8 cellular contexts compared by ENCODE assay signal in genomic region chr7:100119075-100119700, GRCh38. TPM values are rescaled to one million over a fixed set of nuclear protein-coding genes. Genes with fewer than 3 reads are reported as not detected.
DNase-seq lines count a peak whose midpoint lies in the region; ATAC-seq and TF ChIP-seq lines count a peak whose summit lies in the region.

TSS of gene CNPY4 (plus strand) at chr7:100119634. CDS start at chr7:100119745, 111 bp downstream.
TSS of gene TAF6 (minus strand) at chr7:100119358. CDS start at chr7:100114209, 5,149 bp downstream.

- peak within 1 kb of the TSS; percentile 76 for H3K4me2 ChIP-seq in GM23248 (ENCODE audit: unreplicated experiment)
- H3K4me2 ChIP-seq in fibroblast of lung (ENCODE audit: extremely low read depth, insufficient read depth, low read length), result peak within 1 kb of the TSS; percentile 88

- H3K27ac Mint-ChIP-seq in natural killer cell, result peak within 1 kb of the TSS; percentile 98

- H2AFZ ChIP-seq in GM23248 (peak within 1 kb of the TSS; percentile 86), fibroblast of lung (ENCODE audit: low read length) (peak within 1 kb of the TSS; percentile 97)

- H3K27ac ChIP-seq in GM23248 (peak within 1 kb of the TSS; percentile 87), fibroblast of lung (ENCODE audit: insufficient read depth, low read length) (peak within 1 kb of the TSS; percentile 89)

- H3K9ac ChIP-seq in GM23248, result peak within 1 kb of the TSS; percentile 84
- H3K9ac ChIP-seq in fibroblast of lung (ENCODE audit: insufficient read depth, low read length), result peak within 1 kb of the TSS; percentile 63

- in situ Hi-C loops in GM23248 (cut with MboI), result no loop called here

- no peaks in the 10 kb centered on the region for H3K9me3 Mint-ChIP-seq in natural killer cell

- H3K4me1 ChIP-seq in GM23248 (ENCODE audit: insufficient read depth) (peaks cover 10% of the 10 kb centered on the region; the same call in 1 of the 2 replicates), fibroblast of lung (ENCODE audit: control insufficient read depth, extremely low read depth, insufficient read depth, low read length) (peaks cover 3% of the 10 kb centered on the region)

- H3K27me3 ChIP-seq in GM23248 (replicated peaks; ENCODE audit: insufficient read depth) (no peaks in the 10 kb centered on the region), fibroblast of lung (ENCODE audit: control insufficient read depth, insufficient read depth, low read length) (no peaks in the 10 kb centered on the region)

- H3F3A ChIP-seq in GM23248 (ENCODE audit: insufficient read depth), result peaks cover 4% of the 10 kb centered on the region

- DNase-seq in Daoy (ENCODE audit: low read depth), result peak; percentile 100
- peak; percentile 97 for DNase-seq in GM23248
- DNase-seq in LNCaP clone FGC (ENCODE audit: low read depth), result peak; percentile 83
- DNase-seq in RPMI8226, result peak; percentile 98
- DNase-seq in activated T-helper 1 cell treated with anti-CD3 and anti-CD28 coated beads, Interleukin-2, amount 50 U/mL, for 16 hours (ENCODE audit: low read depth in 1 of 2, low spot score in 1 of 2), result peak; percentile 90 to 92
- DNase-seq in fibroblast of lung (ENCODE audit: low read depth in 2 of 2), result peak; percentile 92 to 97
- peak; percentile 90 for DNase-seq in natural killer cell
- DNase-seq in stimulated activated naive CD4-positive, alpha-beta T cell (lab: John Stamatoyannopoulos, UW), result peak; percentile 91 to 99 (median 94)

- WGBS in GM23248 (ENCODE audit: low coverage in 1 of 2, low lambda C conversion rate in 2 of 2, missing lambda C conversion rate in 2 of 2), 2 experiments, result 1 to 2% methylated on average over 32 to 35 of the region's 35 CpGs

- H3K36me3 ChIP-seq in GM23248 (ENCODE audit: low read depth), result no peaks in the 10 kb centered on the region
- H3K36me3 ChIP-seq in fibroblast of lung (ENCODE audit: control insufficient read depth, insufficient read depth, low read length), result peaks cover 1% of the 10 kb centered on the region

- no peak for TF ChIP-seq CTCF in LNCaP clone FGC (IDR thresholded peaks at IDR 0.05; ENCODE audit: control insufficient read depth, extremely low read depth, insufficient read depth)
- TF ChIP-seq CTCF in fibroblast of lung (conservative IDR thresholded peaks at IDR 0.05 in 1 of 2, IDR thresholded peaks at IDR 0.05 in 1 of 2; ENCODE audit: low read depth in 1 of 2, low read length in 2 of 2), result no peak
- TF ChIP-seq CTCF in natural killer cell (IDR thresholded peaks at IDR 0.05), result no peak

- H3K4me3 ChIP-seq in GM23248 (peak within 1 kb of the TSS; percentile 88), LNCaP clone FGC (ENCODE audit: low read depth, low read length) (peak within 1 kb of the TSS; percentile 89), fibroblast of lung (replicated peaks in 1 of 4; ENCODE audit: control extremely low read depth in 1 of 4, insufficient read depth in 1 of 4, low read depth in 3 of 4, low read length in 4 of 4) (peak within 1 kb of the TSS; percentile 79 to 98 (median 94))

- peaks cover 23 to 25% of the 10 kb centered on the region in 2 donors for H3K4me1 Mint-ChIP-seq in natural killer cell

- H3K79me2 ChIP-seq in GM23248 (ENCODE audit: insufficient read depth) (peaks cover 43% of the 10 kb centered on the region), fibroblast of lung (ENCODE audit: control insufficient read depth, insufficient read depth, low read length) (peaks cover 16% of the 10 kb centered on the region)

- H3K9me3 ChIP-seq in GM23248 (ENCODE audit: low read depth), result no peaks in the 10 kb centered on the region
- H3K9me3 ChIP-seq in fibroblast of lung (ENCODE audit: control insufficient read depth, insufficient read depth, low read depth, low read length), result no peaks in the 10 kb centered on the region

- H3K4me3 Mint-ChIP-seq in natural killer cell, result peak within 1 kb of the TSS; percentile 97

- intact Hi-C loops in natural killer cell (cut with micrococcal nuclease), result loop anchor here (1.0 to 5.0 kb wide), 3 partner anchors 8 to 37 kb away; partner anchors contain the start of genes AP4M1, MCM7 and ZNF3

- ATAC-seq in natural killer cell, result peak; percentile 80 to 90 (median 86)

- H3K27me3 Mint-ChIP-seq in natural killer cell (ENCODE audit: low read depth in 2 of 2), result no peaks in the 10 kb centered on the region

- H3K36me3 Mint-ChIP-seq in natural killer cell, result no peaks in the 10 kb centered on the region

- H3K9me2 ChIP-seq in GM23248 (ENCODE audit: insufficient read depth), result no peaks in the 10 kb centered on the region

- H4K20me1 ChIP-seq in GM23248 (ENCODE audit: insufficient read depth), result no peaks in the 10 kb centered on the region
- no peaks in the 10 kb centered on the region for H4K20me1 ChIP-seq in fibroblast of lung (ENCODE audit: control insufficient read depth, extremely low read depth, insufficient read depth, low read length)

RNA-seq across cellular contexts. Expression of gene CNPY4, which starts in this region (rescaled TPM):
- 11.8 and 16.0 TPM in 2 replicates for total RNA-seq in Daoy (2014; rRNA removed; shearing (Covaris generic))
- 26.2 and 37.8 TPM in 2 replicates for total RNA-seq in GM23248 (2014; rRNA removed; shearing (Covaris generic))
- polyA plus RNA-seq in GM23248 (2016; fragmentation: Nextera tagmentation; extraction: Ambion mirVana), result 26.9 and 29.9 TPM in 2 replicates
- 21.6 and 38.3 TPM in 2 replicates for total RNA-seq in fibroblast of lung
- 29.1 and 40.7 TPM in 2 replicates for polyA plus RNA-seq in fibroblast of lung
- 26.7 and 37.4 TPM in 2 replicates for polyA plus RNA-seq in fibroblast of lung (2012)
- 3.8 and 9.9 TPM in 2 replicates for polyA minus RNA-seq in fibroblast of lung (ENCODE audit: low replicate concordance)
- 10 to 100 TPM; 19.1 to 25.8 (median 23.9) TPM for total RNA-seq in natural killer cell

RNA-seq across cellular contexts. Expression of gene TAF6, which starts in this region (rescaled TPM):
- total RNA-seq in Daoy (2014; rRNA removed; shearing (Covaris generic)), result 47.3 and 58.6 TPM in 2 replicates
- total RNA-seq in GM23248 (2014; rRNA removed; shearing (Covaris generic)), result 40.5 and 69.8 TPM in 2 replicates
- polyA plus RNA-seq in GM23248 (2016; fragmentation: Nextera tagmentation; extraction: Ambion mirVana), result 53.0 and 55.2 TPM in 2 replicates
- total RNA-seq in fibroblast of lung, result 33.1 and 41.5 TPM in 2 replicates
- 16.2 and 23.6 TPM in 2 replicates for polyA plus RNA-seq in fibroblast of lung
- 51.1 and 72.1 TPM in 2 replicates for polyA plus RNA-seq in fibroblast of lung (2012)
- 83.9 and 107 TPM in 2 replicates for polyA minus RNA-seq in fibroblast of lung (ENCODE audit: low replicate concordance)
- total RNA-seq in natural killer cell, result 10 to 100 TPM; 42.2 to 56.8 (median 47.9) TPM

Comparison
In these comparisons a context has a peak if more than half of its experiments do, and no peak if none do; other contexts are left out.
1. Peak in every context shown above with its lines: DNase-seq, ATAC-seq, H3K4me3 ChIP-seq and H3K27ac ChIP-seq.